Comparison of ENCODE assay signal across 8 cellular contexts in the genomic region with DNA sequence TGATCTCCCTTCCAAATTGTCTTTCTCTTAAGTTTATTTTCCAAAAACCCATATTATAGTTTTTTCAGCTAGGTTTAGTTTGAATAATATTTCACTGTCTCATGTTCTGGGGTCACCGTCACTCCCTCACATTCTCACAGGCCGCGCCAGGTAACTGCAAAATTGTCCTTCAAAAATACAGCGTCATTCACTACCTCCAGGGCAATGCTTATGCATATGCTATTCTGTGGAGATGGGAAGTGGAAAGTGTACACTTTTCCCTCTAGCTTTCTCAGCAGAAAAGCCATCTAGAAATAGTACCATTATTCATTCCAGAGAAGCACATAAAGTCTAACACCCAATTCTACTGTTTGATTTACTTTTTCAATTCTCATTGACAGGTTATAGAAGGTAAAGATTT. TPM values are rescaled to one million over a fixed set of nuclear protein-coding genes. Genes with fewer than 3 reads are reported as not detected.
A peak's percentile ranks its signal among the peaks of the same experiment; 100 is the strongest.
DNase-seq lines count a peak whose midpoint lies in the region; ATAC-seq and TF ChIP-seq lines count a peak whose summit lies in the region.

No MANE protein-coding gene starts in this region.

- H3K36me3 ChIP-seq in Caco-2 (ENCODE audit: control insufficient read depth, insufficient read depth, low read length) (no peaks in the 10 kb centered on the region), HUES6 (ENCODE audit: control insufficient read depth, insufficient read depth, low read length) (0 out of 2 replicates have a peak, but pooled peaks cover 3% of the 10 kb centered on the region), colonic mucosa (no peaks in the 10 kb centered on the region)

- no peaks in the 10 kb centered on the region for H3K27me3 ChIP-seq in Caco-2 (replicated peaks; ENCODE audit: control insufficient read depth, insufficient read depth, low read length)
- H3K27me3 ChIP-seq in HUES6 (ENCODE audit: control insufficient read depth, insufficient read depth, low read length): no peaks in the 10 kb centered on the region
- no peaks in the 10 kb centered on the region for H3K27me3 ChIP-seq in colonic mucosa

- H3K4me1 Mint-ChIP-seq in Caco-2 (ENCODE audit: low read depth, unreplicated experiment): peaks cover 7% of the 10 kb centered on the region
- H3K4me1 Mint-ChIP-seq in natural killer cell treated with Interleukin-12 subunit alpha and Interleukin-12 subunit beta and Interleukin-15 and Interleukin-18, amount 100 ng/mL, for 72 hours (ENCODE audit: low read depth in 2 of 2): peaks cover 4 to 11% of the 10 kb centered on the region in 2 donors

- no TSS peak for BruUV-seq in Caco-2 (replicated peaks; lab: Mats Ljungman, UMichigan)

- H3K27ac Mint-ChIP-seq in Caco-2 (ENCODE audit: unreplicated experiment): peak overlapping the region; percentile 79
- no peak overlapping the region for H3K27ac Mint-ChIP-seq in natural killer cell treated with Interleukin-12 subunit alpha and Interleukin-12 subunit beta and Interleukin-15 and Interleukin-18, amount 100 ng/mL, for 72 hours

- H3K36me3 Mint-ChIP-seq in Caco-2 (ENCODE audit: insufficient read depth, unreplicated experiment): peaks cover 14% of the 10 kb centered on the region
- H3K36me3 Mint-ChIP-seq in natural killer cell treated with Interleukin-12 subunit alpha and Interleukin-12 subunit beta and Interleukin-15 and Interleukin-18, amount 100 ng/mL, for 72 hours: no peaks in the 10 kb centered on the region

- H3K9me3 Mint-ChIP-seq in Caco-2 (ENCODE audit: unreplicated experiment): no peaks in the 10 kb centered on the region
- H3K9me3 Mint-ChIP-seq in natural killer cell treated with Interleukin-12 subunit alpha and Interleukin-12 subunit beta and Interleukin-15 and Interleukin-18, amount 100 ng/mL, for 72 hours: no peaks in the 10 kb centered on the region

- POLR2A ChIA-PET in Caco-2 (lab: Charles Lee): no interaction called here

- H3K4me1 ChIP-seq in Caco-2 (peaks cover 4% of the 10 kb centered on the region; the same call in 1 of the 2 replicates), HUES6 (ENCODE audit: control insufficient read depth, insufficient read depth, low read length) (peaks cover 7% of the 10 kb centered on the region; the same call in 1 of the 2 replicates), colonic mucosa (no peaks in the 10 kb centered on the region)

- H3K27ac ChIP-seq in HUES6 (ENCODE audit: low read depth, low read length) (no peak overlapping the region), colonic mucosa (peak overlapping the region; percentile 85)

- CTCF ChIA-PET in Caco-2 (lab: Charles Lee): no interaction called here

- H3K4me3 ChIP-seq in Caco-2 (ENCODE audit: low read depth, low read length) (peak overlapping the region; percentile 69), HUES6 (ENCODE audit: low read depth, low read length) (peak overlapping the region; percentile 98), colonic mucosa (peak overlapping the region; percentile 73)

- no peaks in the 10 kb centered on the region for H3K9me3 ChIP-seq in Caco-2
- no peaks in the 10 kb centered on the region for H3K9me3 ChIP-seq in HUES6 (ENCODE audit: control insufficient read depth, insufficient read depth, low read depth, low read length)
- H3K9me3 ChIP-seq in colonic mucosa: no peaks in the 10 kb centered on the region

- H3K4me3 Mint-ChIP-seq in Caco-2 (ENCODE audit: unreplicated experiment): peak overlapping the region; percentile 91
- H3K4me3 Mint-ChIP-seq in natural killer cell treated with Interleukin-12 subunit alpha and Interleukin-12 subunit beta and Interleukin-15 and Interleukin-18, amount 100 ng/mL, for 72 hours: peak overlapping the region; percentile 78

- intact Hi-C loops in Caco-2 (cut with micrococcal nuclease; ENCODE audit: unreplicated experiment): no loop called here
- intact Hi-C loops in colonic mucosa (cut with DNase I): no loop called here

- DNase-seq in Caco-2 (no peak), colonic mucosa (no peak), NCI-H526 (lab: John Stamatoyannopoulos, UW) (no peak), DMS 273 treated with DMSO at 0.1 percent for 48 hours (lab: John Stamatoyannopoulos, UW) (no peak), COLO668 (lab: John Stamatoyannopoulos, UW; ENCODE audit: unreplicated experiment) (no peak), GM19238 (ENCODE audit: insufficient read length, low spot score) (no peak)
- DNase-seq in natural killer cell treated with Interleukin-12 subunit alpha and Interleukin-12 subunit beta and Interleukin-15 and Interleukin-18, amount 100 ng/mL, for 72 hours (ENCODE audit: low spot score): no peak

- H3K27me3 Mint-ChIP-seq in Caco-2 (ENCODE audit: insufficient read depth, unreplicated experiment): no peaks in the 10 kb centered on the region
- no peaks in the 10 kb centered on the region for H3K27me3 Mint-ChIP-seq in natural killer cell treated with Interleukin-12 subunit alpha and Interleukin-12 subunit beta and Interleukin-15 and Interleukin-18, amount 100 ng/mL, for 72 hours

- no peak for ATAC-seq in natural killer cell treated with Interleukin-12 subunit alpha and Interleukin-12 subunit beta and Interleukin-15 and Interleukin-18, amount 100 ng/mL, for 72 hours

- no peak for TF ChIP-seq CTCF in Caco-2 (IDR thresholded peaks at IDR 0.05; ENCODE audit: insufficient read depth in 1 of 2, low read depth in 1 of 2, low read length in 1 of 2, severe bottlenecking in 1 of 2, unreplicated experiment in 1 of 2)
- TF ChIP-seq CTCF in colonic mucosa (IDR thresholded peaks at IDR 0.05): no peak

- no peak overlapping the region for H3K9ac ChIP-seq in HUES6 (ENCODE audit: low read length)
- peak overlapping the region in 1 of 2 donors; percentile 73 for H3K9ac ChIP-seq in colonic mucosa (ENCODE audit: low read depth in 2 of 2, low read length in 2 of 2)

RNA-seq across cellular contexts. Expression of a gene that starts 0.9 kb away (rescaled TPM):
- 12.3 and 12.9 TPM in 2 replicates for total RNA-seq in Caco-2 (2022)
- 10 to 100 TPM; 24.8 to 28.6 TPM for total RNA-seq in colonic mucosa
- under 1 TPM; 0.20 to 0.26 TPM for total RNA-seq in natural killer cell treated with Interleukin-12 subunit alpha and Interleukin-12 subunit beta and Interleukin-15 and Interleukin-18, amount 100 ng/mL, for 72 hours

Comparison
In these comparisons a context has a peak if more than half of its experiments do, and no peak if none do; other contexts are left out.
1. RNA of a gene that starts 0.9 kb away (total RNA-seq): 24.8 to 28.6 TPM in colonic mucosa and 12.3 to 12.9 TPM in Caco-2; 0.20 to 0.26 TPM in natural killer cell treated with Interleukin-12 subunit alpha and Interleukin-12 subunit beta and Interleukin-15 and Interleukin-18, amount 100 ng/mL, for 72 hours; every median in the first group is over 10 times any median in the second.
2. Peak in every context shown above with its lines, with median percentiles within 50 percentile points of each other: H3K4me3 ChIP-seq.